8 cellular contexts compared by ENCODE assay signal in the genomic region with DNA sequence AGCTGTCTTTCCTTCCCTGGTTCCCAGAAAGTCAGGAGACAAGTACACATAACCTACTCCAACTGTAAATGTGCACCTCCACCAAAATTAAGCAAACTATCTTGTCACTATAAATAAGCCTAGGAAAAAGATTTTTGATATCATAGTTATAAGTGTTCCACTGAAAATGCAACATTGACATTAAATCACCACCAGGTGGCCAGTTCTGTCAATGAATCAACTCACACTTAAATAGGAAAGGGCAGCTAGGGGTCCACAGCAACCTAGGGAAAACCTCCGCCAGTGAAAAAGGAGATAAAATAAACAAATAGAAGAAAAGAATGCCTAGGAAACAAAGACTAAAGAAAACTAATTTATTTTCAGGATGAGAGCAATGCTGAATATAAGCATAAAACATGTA.
DNase-seq lines count a peak whose midpoint lies in the region; ATAC-seq and TF ChIP-seq lines count a peak whose summit lies in the region.

No MANE protein-coding gene starts in this region.

- no peaks in the 10 kb centered on the region for H3K4me1 Mint-ChIP-seq in neural crest cell
- no peaks in the 10 kb centered on the region for H3K4me1 Mint-ChIP-seq in CD8-positive, alpha-beta memory T cell
- no peaks in the 10 kb centered on the region for H3K4me1 Mint-ChIP-seq in stimulated activated naive B cell treated with anti-CD40 and anti-IgM and Interleukin-4, amounts not matched to agents 10 μg/mL and 1 μg/mL and 100 μg/mL, for 72 hours
- H3K4me1 Mint-ChIP-seq in CD4-positive, alpha-beta T cell (ENCODE audit: low read depth), result no peaks in the 10 kb centered on the region

- no peaks in the 10 kb centered on the region for H3K36me3 ChIP-seq in CD8-positive, alpha-beta memory T cell (ENCODE audit: insufficient read depth, low read length)

- H3K4me1 ChIP-seq in CD8-positive, alpha-beta memory T cell (ENCODE audit: insufficient read depth, low read length), result no peaks in the 10 kb centered on the region

- intact Hi-C loops in posterior cingulate gyrus (cut with DNase I), result no loop called here
- intact Hi-C loops in CD4-positive, alpha-beta T cell (cut with DNase I, micrococcal nuclease), result no loop called here

- no peak overlapping the region for H3K4me3 ChIP-seq in CD8-positive, alpha-beta memory T cell (ENCODE audit: low read length)

- peak; percentile 73 for TF ChIP-seq CTCF in neural crest cell (conservative IDR thresholded peaks at IDR 0.05)
- no peak for TF ChIP-seq CTCF in CD4-positive, alpha-beta T cell (IDR thresholded peaks at IDR 0.05)

- H3K27me3 ChIP-seq in CD8-positive, alpha-beta memory T cell (ENCODE audit: insufficient read depth, low read length, poor library complexity, severe bottlenecking), result no peaks in the 10 kb centered on the region
- H3K27me3 ChIP-seq in CD4-positive, alpha-beta T cell (ENCODE audit: control insufficient read depth, insufficient read depth, low read length), result no peaks in the 10 kb centered on the region

- no peak overlapping the region for H3K27ac Mint-ChIP-seq in neural crest cell (ENCODE audit: unreplicated experiment)
- H3K27ac Mint-ChIP-seq in CD8-positive, alpha-beta memory T cell, result no peak overlapping the region
- no peak overlapping the region for H3K27ac Mint-ChIP-seq in stimulated activated naive B cell treated with anti-CD40 and anti-IgM and Interleukin-4, amounts not matched to agents 10 μg/mL and 1 μg/mL and 100 μg/mL, for 72 hours
- H3K27ac Mint-ChIP-seq in CD4-positive, alpha-beta T cell, result no peak overlapping the region

- no peak for ATAC-seq in stimulated activated naive B cell treated with anti-CD40 and anti-IgM and Interleukin-4, amounts not matched to agents 10 μg/mL and 1 μg/mL and 100 μg/mL, for 72 hours (replicated peaks)
- no peak for ATAC-seq in CD4-positive, alpha-beta T cell (ENCODE audit: poor library complexity)

- H3K4me3 Mint-ChIP-seq in neural crest cell, result no peak overlapping the region
- no peak overlapping the region for H3K4me3 Mint-ChIP-seq in CD8-positive, alpha-beta memory T cell
- H3K4me3 Mint-ChIP-seq in stimulated activated naive B cell treated with anti-CD40 and anti-IgM and Interleukin-4, amounts not matched to agents 10 μg/mL and 1 μg/mL and 100 μg/mL, for 72 hours, result no peak overlapping the region
- H3K4me3 Mint-ChIP-seq in CD4-positive, alpha-beta T cell, result no peak overlapping the region

- CTCF ChIA-PET in CD8-positive, alpha-beta memory T cell (lab: Charles Lee), result no interaction called here
- CTCF ChIA-PET in CD4-positive, alpha-beta T cell (lab: Charles Lee), result no interaction called here

- POLR2A ChIA-PET in CD8-positive, alpha-beta memory T cell (lab: Charles Lee), result no interaction called here
- POLR2A ChIA-PET in CD4-positive, alpha-beta T cell (lab: Charles Lee), result no interaction called here

- H3K27me3 Mint-ChIP-seq in neural crest cell (ENCODE audit: low read depth), result no peaks in the 10 kb centered on the region
- no peaks in the 10 kb centered on the region for H3K27me3 Mint-ChIP-seq in CD8-positive, alpha-beta memory T cell
- no peaks in the 10 kb centered on the region for H3K27me3 Mint-ChIP-seq in stimulated activated naive B cell treated with anti-CD40 and anti-IgM and Interleukin-4, amounts not matched to agents 10 μg/mL and 1 μg/mL and 100 μg/mL, for 72 hours
- no peaks in the 10 kb centered on the region for H3K27me3 Mint-ChIP-seq in CD4-positive, alpha-beta T cell

- no peak overlapping the region for H3K27ac ChIP-seq in CD8-positive, alpha-beta memory T cell (ENCODE audit: low read depth, low read length)
- no peak overlapping the region for H3K27ac ChIP-seq in CD4-positive, alpha-beta T cell (ENCODE audit: low read depth, low read length)

- DNase-seq in HT1080 (ENCODE audit: low read depth), result peak; percentile 31
- DNase-seq in NCI-H748 (lab: John Stamatoyannopoulos, UW; ENCODE audit: unreplicated experiment), result peak; percentile 69
- DNase-seq in dermis blood vessel endothelial cell, result peak; percentile 18
- no peak for DNase-seq in neural crest cell (ENCODE audit: low read depth, low spot score)
- no peak for DNase-seq in posterior cingulate gyrus
- DNase-seq in CD8-positive, alpha-beta memory T cell, result no peak
- DNase-seq in stimulated activated naive B cell treated with anti-CD40 and anti-IgM and Interleukin-4, amounts not matched to agents 10 μg/mL and 1 μg/mL and 100 μg/mL, for 72 hours, result no peak
- DNase-seq in CD4-positive, alpha-beta T cell, result no peak

- H3K9me3 ChIP-seq in CD8-positive, alpha-beta memory T cell (ENCODE audit: low read length), result no peaks in the 10 kb centered on the region
- H3K9me3 ChIP-seq in CD4-positive, alpha-beta T cell (ENCODE audit: control insufficient read depth, low read length), result peaks cover 9% of the 10 kb centered on the region

- H3K9me3 Mint-ChIP-seq in neural crest cell, result peaks cover 5% of the 10 kb centered on the region
- H3K9me3 Mint-ChIP-seq in CD8-positive, alpha-beta memory T cell, result peaks cover 10 to 25% (median 18%) of the 10 kb centered on the region in 5 donors
- H3K9me3 Mint-ChIP-seq in stimulated activated naive B cell treated with anti-CD40 and anti-IgM and Interleukin-4, amounts not matched to agents 10 μg/mL and 1 μg/mL and 100 μg/mL, for 72 hours, result peaks cover 7 to 12% of the 10 kb centered on the region in 2 donors
- H3K9me3 Mint-ChIP-seq in CD4-positive, alpha-beta T cell, result peaks cover 19% of the 10 kb centered on the region

- H3K36me3 Mint-ChIP-seq in neural crest cell (ENCODE audit: low read depth), result no peaks in the 10 kb centered on the region
- H3K36me3 Mint-ChIP-seq in CD8-positive, alpha-beta memory T cell, result no peaks in the 10 kb centered on the region
- no peaks in the 10 kb centered on the region for H3K36me3 Mint-ChIP-seq in stimulated activated naive B cell treated with anti-CD40 and anti-IgM and Interleukin-4, amounts not matched to agents 10 μg/mL and 1 μg/mL and 100 μg/mL, for 72 hours
- H3K36me3 Mint-ChIP-seq in CD4-positive, alpha-beta T cell (ENCODE audit: low read depth), result no peaks in the 10 kb centered on the region

Comparison
In these comparisons a context has a peak if more than half of its experiments do, and no peak if none do; other contexts are left out.
1. DNase-seq: peak in HT1080 (single experiment), NCI-H748 (single experiment) and dermis blood vessel endothelial cell (single experiment); none in neural crest cell (single experiment), posterior cingulate gyrus (0 of 10), CD8-positive, alpha-beta memory T cell (0 of 5), stimulated activated naive B cell treated with anti-CD40 and anti-IgM and Interleukin-4, amounts not matched to agents 10 μg/mL and 1 μg/mL and 100 μg/mL, for 72 hours (single experiment) and CD4-positive, alpha-beta T cell (0 of 10).